ENCODE assay signal across 30 cellular contexts in genomic region chr2:19848952-19849351, GRCh38.
"Had no signal": no experiment of that assay in that cellular context is flagged by ENCODE, and none has a peak within 500 bp of the region (broad histone marks: within the 10 kb centered on the region; RNA-seq: fewer than 3 reads in every experiment).

No MANE protein-coding gene starts in this region.

- DNase-seq: activated B cell treated with CpG ODN at 0.5 μM for 24 hours; activated CD4-positive, alpha-beta memory T cell treated with anti-CD3 and anti-CD28 coated beads for 36 hours; activated CD4-positive, alpha-beta T cell treated with anti-CD3 and anti-CD28 coated beads for 36 hours; activated CD4-positive, alpha-beta T cell treated with anti-CD3 and anti-CD28 coated beads, Interleukin-2, amount 10 ng/mL, durations not matched to agents 24 days and 14 days; activated CD4-positive, CD25-positive, alpha-beta regulatory T cell treated with anti-CD3 and anti-CD28 coated beads, Interleukin-2, amount 50 U/mL, for 72 hours; activated CD8-positive, alpha-beta T cell treated with anti-CD3 and anti-CD28 coated beads, Interleukin-2, amount 10 ng/mL, durations not matched to agents 7 days and 5 days; activated gamma-delta T cell; activated naive CD4-positive, alpha-beta T cell; activated naive CD4-positive, alpha-beta T cell treated with anti-CD3 and anti-CD28 coated beads, Interleukin-2, amount 10 ng/mL, durations not matched to agents 7 days and 5 days; activated naive CD8-positive, alpha-beta T cell treated with anti-CD3 and anti-CD28 coated beads, Interleukin-2, amount 10 ng/mL, durations not matched to agents 7 days and 5 days; activated T-cell treated with anti-CD3 and anti-CD28 coated beads for 4 hours; activated T-cell treated with anti-CD3 and anti-CD28 coated beads, Interleukin-2, amount 50 U/mL, for 24 hours; activated T-cell treated with anti-CD3 and anti-CD28 coated beads, Interleukin-2, amount 50 U/mL, for 72 hours; cortex of kidney; dermis blood vessel endothelial cell; effector CD8-positive, alpha-beta T cell; endodermal cell; foreskin keratinocyte; gastrocnemius medialis; glutamatergic neuron; heart left ventricle; T-helper 1 cell; T-helper 17 cell; T1000; WERI-Rb-1 had no signal

- H3K27ac ChIP-seq: ascending aorta, breast epithelium, cardiac muscle cell, foreskin keratinocyte, gastrocnemius medialis, heart left ventricle, WERI-Rb-1 had no signal

- ATAC-seq: activated CD4-positive, alpha-beta T cell treated with anti-CD3 and anti-CD28 coated beads for 36 hours; activated CD8-positive, alpha-beta T cell treated with anti-CD3 and anti-CD28 coated beads, Interleukin-2, amount 10 ng/mL, durations not matched to agents 7 days and 5 days; activated naive CD4-positive, alpha-beta T cell treated with anti-CD3 and anti-CD28 coated beads, Interleukin-2, amount 50 U/mL, for 72 hours; activated T-cell treated with anti-CD3 and anti-CD28 coated beads, Interleukin-2, amount 50 U/mL, for 72 hours; esophagus mucosa; foreskin keratinocyte; gastrocnemius medialis; heart left ventricle; T-helper 17 cell had no signal

- H3K4me3 ChIP-seq: ascending aorta, breast epithelium, cardiac muscle cell, gastrocnemius medialis, heart left ventricle had no signal
